In the genomic region with DNA sequence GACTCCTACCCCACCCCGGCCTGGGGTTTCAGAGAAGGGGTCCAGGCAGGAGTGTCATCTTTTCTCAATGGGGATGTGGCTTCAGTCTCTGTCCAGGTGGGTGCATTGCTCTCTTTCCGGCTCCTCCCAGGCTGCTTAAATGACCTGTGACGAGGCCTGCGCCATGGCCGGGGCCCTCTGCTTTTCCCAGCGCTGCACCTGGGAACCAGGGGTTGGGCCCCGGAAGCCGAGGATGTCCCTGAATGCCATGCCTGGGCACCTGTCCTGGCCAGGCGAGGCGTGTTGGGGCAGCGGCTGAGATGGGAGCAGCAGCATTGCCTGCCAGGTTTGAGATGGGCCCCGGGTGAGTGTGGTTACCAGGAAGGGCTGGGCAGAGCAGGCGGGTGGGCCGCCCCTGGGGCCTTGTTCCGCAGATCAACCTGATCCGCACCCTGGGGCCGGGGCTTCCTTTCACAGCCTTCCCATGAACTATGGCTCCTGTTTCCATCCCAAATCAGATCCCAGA, we compare ENCODE assay signal across 11 cellular contexts.
DNase-seq lines count a peak whose midpoint lies in the region; ATAC-seq and TF ChIP-seq lines count a peak whose summit lies in the region.
"Had no signal": no experiment of that assay in that cellular context is flagged by ENCODE, and none has a peak within 500 bp of the region (broad histone marks: within the 10 kb centered on the region; RNA-seq: fewer than 3 reads in every experiment).

No MANE protein-coding gene starts in this region.

- DNase-seq in DMS153 (lab: John Stamatoyannopoulos, UW): peak; percentile 21
- no peak for DNase-seq in SJCRH30
- DNase-seq in right atrium auricular region (ENCODE audit: low spot score): no peak
- no peak for DNase-seq in activated effector memory CD4-positive, alpha-beta T cell treated with anti-CD3 and anti-CD28 coated beads, Interleukin-2, amount 50 U/mL, for 16 hours
- no peak for DNase-seq in GM13976 (ENCODE audit: low spot score)
- DNase-seq: CD8-positive, alpha-beta T cell; naive thymus-derived CD8-positive, alpha-beta T cell had no signal

- in situ Hi-C loops in GM13976 (cut with MboI; ENCODE audit: low sequenced_read_pairs, unreplicated experiment): no loop called here

- peak overlapping the region; percentile 4; the same call in 1 of the 2 replicates for H3K4me3 ChIP-seq in SJCRH30
- no peak overlapping the region for H3K4me3 ChIP-seq in right atrium auricular region
- no peak overlapping the region for H3K4me3 ChIP-seq in rectal smooth muscle tissue (ENCODE audit: low read length)
- H3K4me3 ChIP-seq: ascending aorta had no signal

- no peaks in the 10 kb centered on the region for H3K9me3 ChIP-seq in SJCRH30 (replicated peaks)
- no peaks in the 10 kb centered on the region for H3K9me3 ChIP-seq in right atrium auricular region
- H3K9me3 ChIP-seq: ascending aorta had no signal

- H3K36me3 ChIP-seq in SJCRH30 (no peaks in the 10 kb centered on the region), right atrium auricular region (no peaks in the 10 kb centered on the region), rectal smooth muscle tissue (ENCODE audit: control insufficient read depth, insufficient read depth, low read length) (no peaks in the 10 kb centered on the region)
- H3K36me3 ChIP-seq: ascending aorta had no signal

- H3K27ac ChIP-seq in SJCRH30 (peak overlapping the region; percentile 66), right atrium auricular region (peak overlapping the region; percentile 75 to 84), rectal smooth muscle tissue (ENCODE audit: low read depth, low read length) (peak overlapping the region; percentile 91)

- no peak overlapping the region for H3K9ac ChIP-seq in rectal smooth muscle tissue (ENCODE audit: low read length)

- TF ChIP-seq CTCF in right atrium auricular region (IDR thresholded peaks at IDR 0.05) (no peak), GM13976 (IDR thresholded peaks at IDR 0.05; ENCODE audit: borderline replicate concordance, control extremely low read depth, extremely low read depth, insufficient read depth, missing control alignments) (no peak)

- no peak for ATAC-seq in GM18517 (IDR thresholded peaks at IDR 0.05; ENCODE audit: unreplicated experiment)
- ATAC-seq in HG03354 (IDR thresholded peaks at IDR 0.05; ENCODE audit: poor library complexity, severe bottlenecking, unreplicated experiment): no peak
- ATAC-seq: CD8-positive, alpha-beta T cell; naive thymus-derived CD8-positive, alpha-beta T cell had no signal

- H3K27me3 ChIP-seq in SJCRH30 (no peaks in the 10 kb centered on the region), right atrium auricular region (no peaks in the 10 kb centered on the region), rectal smooth muscle tissue (ENCODE audit: control insufficient read depth, insufficient read depth, low read length) (no peaks in the 10 kb centered on the region)
- H3K27me3 ChIP-seq: ascending aorta had no signal

- peaks cover 45% of the 10 kb centered on the region for H3K4me1 ChIP-seq in SJCRH30
- H3K4me1 ChIP-seq in right atrium auricular region: peaks cover 0 to 40% of the 10 kb centered on the region in 2 donors
- H3K4me1 ChIP-seq in rectal smooth muscle tissue (ENCODE audit: control insufficient read depth, insufficient read depth, low read length): peaks cover 14% of the 10 kb centered on the region
